Comparison of ENCODE assay signal across 19 cellular contexts in the genomic region with DNA sequence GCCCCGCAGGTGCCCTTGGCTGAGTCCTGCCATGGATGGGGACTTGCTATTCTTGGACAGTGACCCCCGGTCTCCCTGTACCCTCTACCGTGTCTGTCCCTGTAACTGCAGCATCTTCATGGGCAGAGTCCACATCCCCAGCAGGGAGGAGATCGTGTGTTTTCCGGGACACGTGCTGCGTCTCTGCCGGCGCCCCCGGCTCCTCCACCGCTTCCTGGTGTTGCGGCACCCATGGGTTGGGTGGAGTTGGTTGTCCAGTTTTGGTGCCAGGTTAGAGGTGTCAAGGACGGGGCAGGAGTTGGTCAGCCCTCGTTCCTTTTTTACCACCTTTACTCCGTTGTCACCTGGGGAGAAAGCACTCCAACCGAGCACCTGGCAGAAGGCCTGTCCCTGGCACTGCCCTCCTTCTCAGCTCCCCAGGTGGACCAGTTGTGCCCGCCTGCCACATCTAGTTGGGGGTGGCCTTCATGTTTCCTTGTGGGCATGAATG.
"Had no signal": no experiment of that assay in that cellular context is flagged by ENCODE, and none has a peak within 500 bp of the region (broad histone marks: within the 10 kb centered on the region; RNA-seq: fewer than 3 reads in every experiment).

No MANE protein-coding gene starts in this region.

- ATAC-seq: esophagus mucosa; heart left ventricle; left colon; left ventricle myocardium superior; mucosa of descending colon; naive thymus-derived CD8-positive, alpha-beta T cell had no signal

- H3K36me3 ChIP-seq: thoracic aorta, transverse colon, uterus had no signal

- H3K9me3 Mint-ChIP-seq: naive thymus-derived CD8-positive, alpha-beta T cell had no signal

- H3K27me3 Mint-ChIP-seq: naive thymus-derived CD8-positive, alpha-beta T cell had no signal

- H3K4me3 ChIP-seq: coronary artery, heart left ventricle, mucosa of descending colon, right atrium auricular region, stomach, thoracic aorta, transverse colon, uterus had no signal

- H3K4me1 ChIP-seq: uterus had no signal

- H3K27me3 ChIP-seq: heart left ventricle, right atrium auricular region, stomach, transverse colon, uterus had no signal

- H3K27ac Mint-ChIP-seq: naive thymus-derived CD8-positive, alpha-beta T cell had no signal

- H3K27ac ChIP-seq: coronary artery, heart left ventricle, right atrium auricular region, stomach, thoracic aorta, transverse colon, uterus had no signal

- DNase-seq: effector CD8-positive, alpha-beta T cell; heart left ventricle; hippocampal formation; left colon; left ventricle myocardium superior; mammary epithelial cell; mucosa of descending colon; naive thymus-derived CD8-positive, alpha-beta T cell; posterior cingulate gyrus; small intestine; stimulated activated CD4-positive, alpha-beta T cell treated with anti-CD3 and anti-CD28 coated beads, Interleukin-12 subunit alpha, Interleukin-12 subunit beta, amount 100 ng/mL, for 4 hours; stimulated activated naive CD4-positive, alpha-beta T cell; stomach; transverse colon; uterus had no signal

- H3K9me3 ChIP-seq: heart left ventricle, mucosa of descending colon, right atrium auricular region, stomach, thoracic aorta, transverse colon, uterus had no signal

- H3K4me3 Mint-ChIP-seq: naive thymus-derived CD8-positive, alpha-beta T cell had no signal
